In the genomic region with DNA sequence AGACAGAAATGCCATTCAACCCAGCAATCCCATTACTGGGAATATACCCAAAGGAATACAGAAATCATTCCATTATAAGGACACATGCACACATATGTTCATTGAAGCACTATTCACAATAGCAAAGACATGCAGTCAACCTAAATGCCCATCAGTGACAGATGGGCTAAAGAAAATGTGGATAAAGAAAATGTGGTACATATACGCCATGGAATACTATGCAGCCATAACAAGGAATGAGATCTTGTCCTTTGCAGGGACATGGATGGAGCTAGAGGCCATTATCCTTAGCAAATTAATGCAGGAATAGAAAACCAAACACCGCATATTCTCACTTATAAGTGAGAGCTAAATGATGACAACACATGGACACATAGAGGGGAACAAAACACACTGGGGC, we compare ENCODE assay signal across 3 cellular contexts. TPM values are rescaled to one million over a fixed set of nuclear protein-coding genes. Genes with fewer than 3 reads are reported as not detected.
"Had no signal": no experiment of that assay in that cellular context is flagged by ENCODE, and none has a peak within 500 bp of the region (broad histone marks: within the 10 kb centered on the region; RNA-seq: fewer than 3 reads in every experiment).

No MANE protein-coding gene starts in this region.

RNA-seq across cellular contexts. Expression of gene LPAR1, which starts 9.0 kb away (rescaled TPM):
- polyA plus RNA-seq: HepG2, IgD-negative memory B cell, K562 had no signal
